In genomic region chr6:87900160-87900698, GRCh38 we compare ENCODE assay signal across 16 cellular contexts.
"Had no signal": no experiment of that assay in that cellular context is flagged by ENCODE, and none has a peak within 500 bp of the region (broad histone marks: within the 10 kb centered on the region; RNA-seq: fewer than 3 reads in every experiment).

No MANE protein-coding gene starts in this region.

- H3K27ac Mint-ChIP-seq: naive thymus-derived CD4-positive, alpha-beta T cell; nephron progenitor cell had no signal

- H3K27ac ChIP-seq: colonic mucosa, foreskin keratinocyte, hepatocyte, psoas muscle, tibial artery had no signal

- H3K36me3 ChIP-seq: colonic mucosa, tibial artery had no signal

- H3K4me3 Mint-ChIP-seq: naive thymus-derived CD4-positive, alpha-beta T cell; nephron progenitor cell had no signal

- H3K4me1 Mint-ChIP-seq: naive thymus-derived CD4-positive, alpha-beta T cell had no signal

- DNase-seq: colonic mucosa; dermis blood vessel endothelial cell; erythroblast; foreskin keratinocyte; head of caudate nucleus; left colon; mammary epithelial cell; naive thymus-derived CD4-positive, alpha-beta T cell; nephron progenitor cell; psoas muscle; retina; stimulated activated CD4-positive, alpha-beta T cell treated with anti-CD3 and anti-CD28 coated beads, Interleukin-12 subunit alpha, Interleukin-12 subunit beta, amount 100 ng/mL, for 4 hours; stimulated activated naive CD4-positive, alpha-beta T cell treated with Interleukin-2 at 50 U/mL for 16 hours; tibial artery had no signal

- ATAC-seq: foreskin keratinocyte; left colon; naive thymus-derived CD4-positive, alpha-beta T cell; psoas muscle; sciatic nerve had no signal

- H3K36me3 Mint-ChIP-seq: naive thymus-derived CD4-positive, alpha-beta T cell had no signal

- H3K79me2 ChIP-seq: hepatocyte had no signal

- H3K9me3 ChIP-seq: colonic mucosa, psoas muscle, tibial artery had no signal

- H3K9me3 Mint-ChIP-seq: naive thymus-derived CD4-positive, alpha-beta T cell; nephron progenitor cell had no signal

- H2AFZ ChIP-seq: hepatocyte had no signal

- H3K4me1 ChIP-seq: colonic mucosa, psoas muscle, tibial artery had no signal

- H3K4me3 ChIP-seq: colonic mucosa, hepatocyte, psoas muscle, tibial artery had no signal

- H3K4me2 ChIP-seq: hepatocyte had no signal

- H3K27me3 ChIP-seq: colonic mucosa, foreskin keratinocyte, hepatocyte, tibial artery had no signal
